ENCODE assay signal across 28 cellular contexts in genomic region chr4:86256086-86256485, GRCh38.
"Had no signal": no experiment of that assay in that cellular context is flagged by ENCODE, and none has a peak within 500 bp of the region (broad histone marks: within the 10 kb centered on the region; RNA-seq: fewer than 3 reads in every experiment).

No MANE protein-coding gene starts in this region.

- H3K4me2 ChIP-seq: SK-N-SH had no signal

- H3K9ac ChIP-seq: SK-N-SH had no signal

- H3K4me3 ChIP-seq: MG63, SJSA1 had no signal

- H3K4me1 ChIP-seq: SJSA1 had no signal

- DNase-seq: activated CD4-positive, alpha-beta memory T cell treated with anti-CD3 and anti-CD28 coated beads for 36 hours; activated CD4-positive, alpha-beta T cell treated with anti-CD3 and anti-CD28 coated beads for 4 hours; activated CD4-positive, alpha-beta T cell treated with anti-CD3 and anti-CD28 coated beads, Interleukin-2, amount 50 U/mL, for 1 hour; activated CD8-positive, alpha-beta memory T cell treated with anti-CD3 and anti-CD28 coated beads, Interleukin-2, amount 50 U/mL, for 4 hours; activated gamma-delta T cell treated with Interleukin-2 at 50 U/mL for 16 hours; activated naive CD4-positive, alpha-beta T cell treated with anti-CD3 and anti-CD28 coated beads for 36 hours; activated naive CD8-positive, alpha-beta T cell treated with anti-CD3 and anti-CD28 coated beads, Interleukin-2, amount 50 U/mL, for 24 hours; activated T-cell treated with anti-CD3 and anti-CD28 coated beads for 4 hours; activated T-cell treated with anti-CD3 and anti-CD28 coated beads, Interleukin-2, amount 50 U/mL, for 4 hours; anterior cingulate cortex; brain microvascular endothelial cell; central memory CD4-positive, alpha-beta T cell; Karpas-422; KBM-7; MG63; NCI-H1048; NCI-H1105 treated with DMSO at 0.1 percent for 48 hours; NCI-H1436; NCI-H1694; NCI-H2081 treated with DMSO at 0.1 percent for 48 hours; NCI-H226; NCI-H446 treated with DMSO at 0.1 percent for 48 hours; NCI-H524; NCI-H69; NCI-H82; SHP77 treated with DMSO at 0.1 percent for 48 hours; SK-N-SH had no signal

- H3K36me3 ChIP-seq: brain microvascular endothelial cell, MG63, SJSA1 had no signal

- H3K27ac ChIP-seq: brain microvascular endothelial cell, SJSA1 had no signal

- H3K9me3 ChIP-seq: MG63, SJSA1, SK-N-SH had no signal

- H3K27me3 ChIP-seq: brain microvascular endothelial cell, MG63, SJSA1 had no signal
